In the genomic region with DNA sequence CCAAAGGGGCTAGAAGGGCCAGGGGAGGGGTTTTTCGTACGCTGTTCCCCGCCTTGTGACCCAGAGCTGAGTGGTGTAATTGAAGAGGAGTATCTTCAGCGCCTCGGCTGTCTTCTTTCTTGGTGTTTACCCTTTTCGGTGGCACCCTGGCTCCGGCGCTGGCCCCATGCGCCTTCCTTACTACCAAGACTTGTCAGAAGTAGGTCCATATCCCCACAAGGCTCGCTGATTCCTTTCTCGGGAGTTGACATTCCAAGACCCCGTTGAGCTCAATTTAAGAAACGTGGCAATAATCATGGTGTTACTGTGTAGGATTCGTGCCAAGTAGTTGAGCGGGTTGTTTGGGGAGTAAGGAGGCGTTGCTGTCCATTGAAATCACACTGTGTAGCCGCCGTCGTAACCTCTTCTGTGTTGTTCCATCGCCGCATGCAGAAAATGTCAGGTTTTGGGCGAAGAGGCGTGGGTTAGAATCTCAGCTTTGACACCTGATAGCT, we compare ENCODE assay signal across 8 cellular contexts. TPM values are rescaled to one million over a fixed set of nuclear protein-coding genes. Genes with fewer than 3 reads are reported as not detected.
A peak's percentile ranks its signal among the peaks of the same experiment; 100 is the strongest.
DNase-seq lines count a peak whose midpoint lies in the region; ATAC-seq, FAIRE-seq and TF ChIP-seq lines count a peak whose summit lies in the region.

No MANE protein-coding gene starts in this region.

- H3K4me3 ChIP-seq in SJSA1 (peak overlapping the region; percentile 58), endothelial cell of umbilical vein (replicated peaks in 1 of 3; ENCODE audit: insufficient read depth in 1 of 3, low read depth in 1 of 3, low read length in 3 of 3) (peak overlapping the region; percentile 71 to 94 (median 78)), mononuclear cell (ENCODE audit: low read length) (peak overlapping the region; percentile 87), vagina (peak overlapping the region; percentile 58 to 74)

- H3K4me2 ChIP-seq in endothelial cell of umbilical vein (ENCODE audit: insufficient read depth, low read length) = peak overlapping the region; percentile 96

- POLR2A ChIA-PET in endothelial cell of umbilical vein (lab: Charles Lee) = no interaction called here

- H2AFZ ChIP-seq in endothelial cell of umbilical vein (ENCODE audit: low read depth, low read length) = peak overlapping the region; percentile 92

- no TSS peak for BruUV-seq in endothelial cell of umbilical vein (replicated peaks; lab: Mats Ljungman, UMichigan)

- H3K36me3 ChIP-seq in SJSA1 = peaks cover 4% of the 10 kb centered on the region; the same call in 1 of the 2 replicates
- H3K36me3 ChIP-seq in endothelial cell of umbilical vein (ENCODE audit: control insufficient read depth in 2 of 2, extremely low read depth in 1 of 2, insufficient read depth in 2 of 2, low read length in 2 of 2) = no peaks in the 10 kb centered on the region
- no peaks in the 10 kb centered on the region for H3K36me3 ChIP-seq in vagina

- ATAC-seq in GM19395 (IDR thresholded peaks at IDR 0.05; ENCODE audit: unreplicated experiment) = peak; percentile 40
- peak; percentile 27 for ATAC-seq in HG03378 (IDR thresholded peaks at IDR 0.05; ENCODE audit: unreplicated experiment)

- no peak for FAIRE-seq in endothelial cell of umbilical vein (lab: Jason Lieb, UNC)

- H3K4me1 ChIP-seq in SJSA1 (replicated peaks) (peaks cover 7% of the 10 kb centered on the region; the same call in 1 of the 2 replicates), endothelial cell of umbilical vein (ENCODE audit: control insufficient read depth, extremely low read depth, insufficient read depth, low read length) (peaks cover 21% of the 10 kb centered on the region), mononuclear cell (ENCODE audit: insufficient read depth, low read length) (peaks cover 26% of the 10 kb centered on the region), vagina (peaks cover 29% of the 10 kb centered on the region)

- dilution Hi-C loops in endothelial cell of umbilical vein (cut with MboI; ENCODE audit: extremely low pct_ligation_motif_present, low sequenced_read_pairs) = no loop called here

- TF ChIP-seq POLR2A in endothelial cell of umbilical vein (IDR thresholded peaks at IDR 0.05; ENCODE audit: low read depth, low read length) (no peak), vagina (IDR thresholded peaks at IDR 0.05) (no peak)

- H3K27me3 ChIP-seq in SJSA1 (replicated peaks) (no peaks in the 10 kb centered on the region), endothelial cell of umbilical vein (ENCODE audit: control insufficient read depth in 2 of 2, insufficient read depth in 2 of 2, low read length in 2 of 2) (no peaks in the 10 kb centered on the region), mononuclear cell (ENCODE audit: insufficient read depth, low read length) (no peaks in the 10 kb centered on the region), vagina (no peaks in the 10 kb centered on the region)

- H3K27ac ChIP-seq in SJSA1 (0 out of 2 replicates have a peak overlapping the region, but pooled peaks have one; percentile 14), endothelial cell of umbilical vein (ENCODE audit: insufficient read depth, low read depth, low read length) (peak overlapping the region; percentile 19), vagina (peak overlapping the region; percentile 87)

- DNase-seq in DMS53 treated with DMSO at 0.1 percent for 48 hours (lab: John Stamatoyannopoulos, UW; ENCODE audit: unreplicated experiment) = peak; percentile 55
- peak; percentile 51 to 64 for DNase-seq in SJSA1 (ENCODE audit: low read depth in 1 of 2, low spot score in 2 of 2)
- DNase-seq in endothelial cell of umbilical vein (ENCODE audit: low read depth, low spot score) = peak; percentile 76
- peak in 1 of 2 donors; percentile 89 for DNase-seq in vagina (ENCODE audit: extremely low spot score in 2 of 2)
- DNase-seq in NAMALWA (ENCODE audit: low spot score) = no peak

- no peaks in the 10 kb centered on the region for H3K9me3 ChIP-seq in SJSA1 (replicated peaks)
- no peaks in the 10 kb centered on the region for H3K9me3 ChIP-seq in endothelial cell of umbilical vein (replicated peaks; ENCODE audit: control insufficient read depth, insufficient read depth, low read length)
- H3K9me3 ChIP-seq in mononuclear cell (ENCODE audit: low read depth, low read length) = no peaks in the 10 kb centered on the region
- H3K9me3 ChIP-seq in vagina = no peaks in the 10 kb centered on the region

- H3K9ac ChIP-seq in endothelial cell of umbilical vein (replicated peaks; ENCODE audit: extremely low read depth, insufficient read depth, low read length) = peak overlapping the region; percentile 63

- H3K9me1 ChIP-seq in endothelial cell of umbilical vein (replicated peaks; ENCODE audit: control insufficient read depth, extremely low read depth, insufficient read depth, low read length) = no peaks in the 10 kb centered on the region

- peaks cover 58% of the 10 kb centered on the region for H3K79me2 ChIP-seq in endothelial cell of umbilical vein (ENCODE audit: control insufficient read depth, insufficient read depth, low read length)

- H4K20me1 ChIP-seq in endothelial cell of umbilical vein (replicated peaks; ENCODE audit: control insufficient read depth, extremely low read depth, insufficient read depth, low read length) = no peaks in the 10 kb centered on the region

- intact Hi-C loops in endothelial cell of umbilical vein (cut with micrococcal nuclease) = loop anchor here (5.0 to 10.0 kb wide), 2 partner anchors 269 to 1131 kb away; no protein-coding TSS in a partner anchor
- intact Hi-C loops in vagina (cut with DNase I) = no loop called here

- CTCF ChIA-PET in endothelial cell of umbilical vein (lab: Charles Lee) = interaction anchor here (0.8 to 3.1 kb wide), 4 partner anchors 13 to 1198 kb away, joined by 3 to 27 read pairs (median 5); a partner anchor contains a TSS

- TF ChIP-seq CTCF in endothelial cell of umbilical vein (IDR thresholded peaks at IDR 0.05; ENCODE audit: extremely low read depth in 1 of 2, insufficient read depth in 1 of 2, low read depth in 1 of 2, low read length in 2 of 2) (no peak), vagina (IDR thresholded peaks at IDR 0.05) (no peak)

TF ChIP-seq in endothelial cell of umbilical vein, 7 proteins besides CTCF, POLR2A, EP300 and RAD21:
- TF ChIP-seq MYC (IDR thresholded peaks at IDR 0.05; ENCODE audit: low read depth, low read length) (no peak), JUN (IDR thresholded peaks at IDR 0.05; ENCODE audit: borderline replicate concordance, insufficient read depth, insufficient read length, low read depth) (no peak), FOS (IDR thresholded peaks at IDR 0.05; ENCODE audit: borderline replicate concordance, insufficient read depth, low read length) (no peak), EZH2 (IDR thresholded peaks at IDR 0.05; ENCODE audit: borderline replicate concordance, low read depth, low read length, severe bottlenecking) (no peak), POLR2AphosphoS5 (IDR thresholded peaks at IDR 0.05; ENCODE audit: insufficient read depth, low read depth, low read length) (no peak)
- TF ChIP-seq, protein P1, sequence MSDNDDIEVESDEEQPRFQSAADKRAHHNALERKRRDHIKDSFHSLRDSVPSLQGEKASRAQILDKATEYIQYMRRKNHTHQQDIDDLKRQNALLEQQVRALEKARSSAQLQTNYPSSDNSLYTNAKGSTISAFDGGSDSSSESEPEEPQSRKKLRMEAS (IDR thresholded peaks at IDR 0.05; ENCODE audit: insufficient read depth, insufficient read length) = no peak

RNA-seq across cellular contexts. Expression of a gene that starts 0.8 kb away (rescaled TPM):
- 45.2 and 66.8 TPM in 2 replicates for total RNA-seq in SJSA1 (2014; rRNA removed; shearing (Covaris generic))
- total RNA-seq in endothelial cell of umbilical vein (39.9 and 42.4 TPM in 2 replicates), mononuclear cell (5.7 TPM), vagina (33.1 TPM)
- polyA plus RNA-seq in endothelial cell of umbilical vein = 5.6 and 10.7 TPM in 2 replicates
- 28.3 and 32.0 TPM in 2 replicates for polyA plus RNA-seq in endothelial cell of umbilical vein (2011; cell fraction: cytosol; rRNA removed)
- polyA plus RNA-seq in endothelial cell of umbilical vein (2011; cell fraction: nucleus; rRNA removed) = 9.0 and 15.1 TPM in 2 replicates
- polyA plus RNA-seq in endothelial cell of umbilical vein (2012) = 53.7 and 65.2 TPM in 2 replicates
- polyA minus RNA-seq in endothelial cell of umbilical vein = 11.1 and 13.1 TPM in 2 replicates
- polyA minus RNA-seq in endothelial cell of umbilical vein (2011; cell fraction: cytosol; rRNA and poly(A)+ RNA removed) = 25.5 TPM
- 7.6 and 13.7 TPM in 2 replicates for polyA minus RNA-seq in endothelial cell of umbilical vein (2011; cell fraction: nucleus; rRNA and poly(A)+ RNA removed)

RNA-seq across cellular contexts. Expression of a gene that starts 0.9 kb away (rescaled TPM):
- total RNA-seq in SJSA1 (2014; rRNA removed; shearing (Covaris generic)) = 18.6 and 41.3 TPM in 2 replicates
- total RNA-seq in endothelial cell of umbilical vein = 10.4 and 12.8 TPM in 2 replicates
- 10.1 and 11.8 TPM in 2 replicates for polyA plus RNA-seq in endothelial cell of umbilical vein
- polyA plus RNA-seq in endothelial cell of umbilical vein (2011; cell fraction: cytosol; rRNA removed) = 12.8 and 17.2 TPM in 2 replicates
- 8.8 and 15.8 TPM in 2 replicates for polyA plus RNA-seq in endothelial cell of umbilical vein (2011; cell fraction: nucleus; rRNA removed)
- polyA plus RNA-seq in endothelial cell of umbilical vein (2012) = 7.1 and 13.0 TPM in 2 replicates
- 16.9 and 31.2 TPM in 2 replicates for polyA minus RNA-seq in endothelial cell of umbilical vein
- polyA minus RNA-seq in endothelial cell of umbilical vein (2011; cell fraction: cytosol; rRNA and poly(A)+ RNA removed) = 12.6 TPM
- polyA minus RNA-seq in endothelial cell of umbilical vein (2011; cell fraction: nucleus; rRNA and poly(A)+ RNA removed) = 19.5 and 22.0 TPM in 2 replicates
- 15.6 TPM for total RNA-seq in mononuclear cell
- 5.9 TPM for total RNA-seq in vagina

Comparison
In these comparisons a context has a peak if more than half of its experiments do, and no peak if none do; other contexts are left out.
1. H3K27ac ChIP-seq: peak in every context shown above with its lines; median percentile 87 in vagina; 19 in endothelial cell of umbilical vein; 14 in SJSA1.